ENCODE assay signal across 21 cellular contexts in genomic region chr16:7914738-7915137, GRCh38.
"Had no signal": no experiment of that assay in that cellular context is flagged by ENCODE, and none has a peak within 500 bp of the region (broad histone marks: within the 10 kb centered on the region; RNA-seq: fewer than 3 reads in every experiment).

No MANE protein-coding gene starts in this region.

- H3K27me3 ChIP-seq: MG63, SJSA1 had no signal

- H3K4me1 ChIP-seq: SJSA1 had no signal

- H3K9me3 ChIP-seq: MG63 had no signal

- H3K27ac ChIP-seq: SJSA1, SK-N-MC had no signal

- H3K36me3 ChIP-seq: MG63, SJSA1 had no signal

- DNase-seq: IMR-90, Karpas-422, KG1, MG63, NCI-H1092, NCI-H1105 treated with DMSO at 0.1 percent for 48 hours, NCI-H1417 treated with DMSO at 0.1 percent for 48 hours, NCI-H1694, NCI-H187 treated with DMSO at 0.1 percent for 48 hours, NCI-H2029 treated with DMSO at 0.1 percent for 48 hours, NCI-H2171 treated with DMSO at 0.1 percent for 48 hours, NCI-H345, NCI-H446 treated with DMSO at 0.1 percent for 48 hours, NCI-H510A treated with DMSO at 0.1 percent for 48 hours, Right ventricle myocardium superior, RPMI8226, SIG-M5, SW 1271, T-cell had no signal

- H3K4me3 ChIP-seq: MG63, SJSA1, SK-N-MC had no signal
